ENCODE assay signal across 8 cellular contexts in genomic region chr1:92298213-92298572, GRCh38. TPM values are rescaled to one million over a fixed set of nuclear protein-coding genes. Genes with fewer than 3 reads are reported as not detected.
DNase-seq lines count a peak whose midpoint lies in the region; ATAC-seq and TF ChIP-seq lines count a peak whose summit lies in the region.

No MANE protein-coding gene starts in this region.

- TF ChIP-seq CTCF in LNCaP clone FGC (IDR thresholded peaks at IDR 0.05; ENCODE audit: control insufficient read depth, extremely low read depth, insufficient read depth) (no peak), neural crest cell (conservative IDR thresholded peaks at IDR 0.05) (peak; percentile 58)

- no peak for DNase-seq in LNCaP clone FGC (ENCODE audit: low read depth)
- DNase-seq in neural crest cell (ENCODE audit: low read depth, low spot score): no peak
- DNase-seq in midbrain (lab: John Stamatoyannopoulos, UW): no peak
- no peak for DNase-seq in effector CD4-positive, alpha-beta T cell
- no peak for DNase-seq in NCI-H2081 treated with DMSO at 0.1 percent for 48 hours (lab: John Stamatoyannopoulos, UW)

- ATAC-seq in HG03135 (IDR thresholded peaks at IDR 0.05; ENCODE audit: unreplicated experiment): no peak

- peak overlapping the region; percentile 99 for H3K9ac ChIP-seq in ES-I3 (ENCODE audit: low read depth, low read length)

- no peaks in the 10 kb centered on the region for H3K9me3 Mint-ChIP-seq in neural crest cell

- H3K27ac ChIP-seq in ectodermal cell (ENCODE audit: insufficient read depth, low read depth, low read length, poor library complexity, severe bottlenecking): peak overlapping the region; percentile 87

- H3K36me3 ChIP-seq in ES-I3 (ENCODE audit: insufficient read depth, low read length) (peaks cover 3% of the 10 kb centered on the region; the same call in 1 of the 2 replicates), ectodermal cell (ENCODE audit: control insufficient read depth, insufficient read depth, low read length) (peaks cover 12% of the 10 kb centered on the region)

- H3K4me3 ChIP-seq in LNCaP clone FGC (ENCODE audit: low read depth, low read length) (peak overlapping the region; percentile 94), ectodermal cell (ENCODE audit: insufficient read depth, low read depth, low read length) (peak overlapping the region; percentile 89)

- no peaks in the 10 kb centered on the region for H3K9me3 ChIP-seq in ES-I3 (ENCODE audit: control insufficient read depth, insufficient read depth, low read length)
- H3K9me3 ChIP-seq in ectodermal cell (ENCODE audit: control insufficient read depth, low read length): no peaks in the 10 kb centered on the region

- H3K4me3 Mint-ChIP-seq in neural crest cell: peak overlapping the region; percentile 98

- H3K27ac Mint-ChIP-seq in neural crest cell (ENCODE audit: unreplicated experiment): peak overlapping the region; percentile 100

- WGBS in ectodermal cell, 2 experiments: 5 to 21% methylated on average over 3 of the region's 3 CpGs

- H3K4me1 Mint-ChIP-seq in neural crest cell: peaks cover 45% of the 10 kb centered on the region

- peaks cover 20% of the 10 kb centered on the region for H3K36me3 Mint-ChIP-seq in neural crest cell (ENCODE audit: low read depth)

- H3K27me3 Mint-ChIP-seq in neural crest cell (ENCODE audit: low read depth): no peaks in the 10 kb centered on the region

- H3K27me3 ChIP-seq in ectodermal cell (ENCODE audit: control insufficient read depth, insufficient read depth, low read length, poor library complexity, severe bottlenecking): no peaks in the 10 kb centered on the region

- H3K4me1 ChIP-seq in ES-I3 (ENCODE audit: insufficient read depth, low read length): no peaks in the 10 kb centered on the region
- peaks cover 4% of the 10 kb centered on the region for H3K4me1 ChIP-seq in ectodermal cell (ENCODE audit: control insufficient read depth, insufficient read depth, low read length)

RNA-seq across cellular contexts. Expression of gene GLMN, which starts 0.6 kb away (rescaled TPM):
- polyA plus RNA-seq in ectodermal cell (2013, experiment 1 of 4): 44.4 TPM
- 44.2 TPM for polyA plus RNA-seq in ectodermal cell (2013, experiment 2 of 4)
- polyA plus RNA-seq in ectodermal cell (2013, experiment 3 of 4): 29.5 TPM
- 34.3 TPM for polyA plus RNA-seq in ectodermal cell (2013, experiment 4 of 4)
- total RNA-seq in neural crest cell: 22.8 and 24.8 TPM in 2 replicates

RNA-seq across cellular contexts. Expression of gene RPAP2, which starts 0.7 kb away (rescaled TPM):
- 22.3 TPM for polyA plus RNA-seq in ectodermal cell (2013, experiment 1 of 4)
- 20.8 TPM for polyA plus RNA-seq in ectodermal cell (2013, experiment 2 of 4)
- polyA plus RNA-seq in ectodermal cell (2013, experiment 3 of 4): 24.5 TPM
- 23.5 TPM for polyA plus RNA-seq in ectodermal cell (2013, experiment 4 of 4)
- 33.3 and 38.2 TPM in 2 replicates for total RNA-seq in neural crest cell
